In the genomic region with DNA sequence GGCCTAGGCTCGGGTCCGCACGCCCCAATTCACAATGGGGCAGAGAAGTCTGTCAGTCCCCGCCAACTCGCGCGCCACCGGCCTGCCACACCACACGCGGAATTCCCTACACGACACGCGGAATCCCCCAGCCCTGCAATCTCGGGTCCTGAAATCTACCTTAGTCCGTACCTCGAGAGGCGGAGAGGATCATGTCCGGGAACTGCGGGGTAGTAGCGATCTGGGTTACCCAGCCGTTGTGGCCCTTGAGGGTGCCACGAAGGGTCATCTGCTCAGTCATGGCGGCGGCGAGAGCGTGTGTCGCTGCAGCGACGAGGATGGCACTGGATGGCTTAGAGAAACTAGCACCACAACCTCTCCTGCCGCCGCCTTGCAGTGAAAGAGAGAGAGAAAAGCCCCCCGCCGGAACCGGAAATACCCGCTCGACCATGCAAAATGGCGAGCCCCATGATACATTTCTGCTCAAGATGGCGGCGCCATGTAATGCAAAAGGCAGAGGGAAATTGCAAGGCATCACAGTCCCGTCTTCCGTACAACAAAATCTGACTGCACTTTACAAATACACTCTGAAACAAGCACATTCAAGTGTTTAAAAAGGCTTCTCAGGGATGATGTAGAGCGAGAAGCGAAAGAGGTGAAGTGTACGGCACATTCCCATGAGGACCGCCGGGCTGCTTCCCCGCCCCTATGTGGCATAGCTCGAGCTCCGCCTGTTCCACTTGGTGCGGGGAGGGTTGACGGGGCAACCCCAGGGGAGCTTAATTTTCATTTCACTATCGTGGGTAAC, we compare ENCODE assay signal across 1 cellular context.
A peak's percentile ranks its signal among the peaks of the same experiment; 100 is the strongest.
TF ChIP-seq lines count a peak whose summit lies in the region.

Gene RACK1 (minus strand): TSS at position 386 of the 787 bp plus-strand sequence. CDS start 106 bp downstream, at position 280.

TF ChIP-seq in HepG2, 621 proteins besides CTCF, POLR2A, EP300 and RAD21 (continued from another document and continues in another):
- TF ChIP-seq, protein P1, sequence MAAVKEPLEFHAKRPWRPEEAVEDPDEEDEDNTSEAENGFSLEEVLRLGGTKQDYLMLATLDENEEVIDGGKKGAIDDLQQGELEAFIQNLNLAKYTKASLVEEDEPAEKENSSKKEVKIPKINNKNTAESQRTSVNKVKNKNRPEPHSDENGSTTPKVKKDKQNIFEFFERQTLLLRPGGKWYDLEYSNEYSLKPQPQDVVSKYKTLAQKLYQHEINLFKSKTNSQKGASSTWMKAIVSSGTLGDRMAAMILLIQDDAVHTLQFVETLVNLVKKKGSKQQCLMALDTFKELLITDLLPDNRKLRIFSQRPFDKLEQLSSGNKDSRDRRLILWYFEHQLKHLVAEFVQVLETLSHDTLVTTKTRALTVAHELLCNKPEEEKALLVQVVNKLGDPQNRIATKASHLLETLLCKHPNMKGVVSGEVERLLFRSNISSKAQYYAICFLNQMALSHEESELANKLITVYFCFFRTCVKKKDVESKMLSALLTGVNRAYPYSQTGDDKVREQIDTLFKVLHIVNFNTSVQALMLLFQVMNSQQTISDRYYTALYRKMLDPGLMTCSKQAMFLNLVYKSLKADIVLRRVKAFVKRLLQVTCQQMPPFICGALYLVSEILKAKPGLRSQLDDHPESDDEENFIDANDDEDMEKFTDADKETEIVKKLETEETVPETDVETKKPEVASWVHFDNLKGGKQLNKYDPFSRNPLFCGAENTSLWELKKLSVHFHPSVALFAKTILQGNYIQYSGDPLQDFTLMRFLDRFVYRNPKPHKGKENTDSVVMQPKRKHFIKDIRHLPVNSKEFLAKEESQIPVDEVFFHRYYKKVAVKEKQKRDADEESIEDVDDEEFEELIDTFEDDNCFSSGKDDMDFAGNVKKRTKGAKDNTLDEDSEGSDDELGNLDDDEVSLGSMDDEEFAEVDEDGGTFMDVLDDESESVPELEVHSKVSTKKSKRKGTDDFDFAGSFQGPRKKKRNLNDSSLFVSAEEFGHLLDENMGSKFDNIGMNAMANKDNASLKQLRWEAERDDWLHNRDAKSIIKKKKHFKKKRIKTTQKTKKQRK (IDR thresholded peaks at IDR 0.05; ENCODE audit: low read length) = no peak
- no peak for TF ChIP-seq ZUFSP (CRISPR knock-in tag; IDR thresholded peaks at IDR 0.05; ENCODE audit: borderline replicate concordance)
- TF ChIP-seq SRSF1 (optimal IDR thresholded peaks at IDR 0.05; ENCODE audit: low read depth, low read length) = peak; percentile 64
- 0 out of 2 replicates have a peak, but pooled peaks have one; percentile 56 for TF ChIP-seq KAT7 (CRISPR knock-in tag; IDR thresholded peaks at IDR 0.05; ENCODE audit: borderline replicate concordance)
- TF ChIP-seq ZNF225 (CRISPR knock-in tag; IDR thresholded peaks at IDR 0.05) = peak; percentile 78; the same call in 1 of the 2 replicates
- no peak; the same call in 1 of the 2 replicates for TF ChIP-seq ZNF788 (CRISPR knock-in tag; IDR thresholded peaks at IDR 0.05; ENCODE audit: borderline replicate concordance)
- TF ChIP-seq, protein P2, sequence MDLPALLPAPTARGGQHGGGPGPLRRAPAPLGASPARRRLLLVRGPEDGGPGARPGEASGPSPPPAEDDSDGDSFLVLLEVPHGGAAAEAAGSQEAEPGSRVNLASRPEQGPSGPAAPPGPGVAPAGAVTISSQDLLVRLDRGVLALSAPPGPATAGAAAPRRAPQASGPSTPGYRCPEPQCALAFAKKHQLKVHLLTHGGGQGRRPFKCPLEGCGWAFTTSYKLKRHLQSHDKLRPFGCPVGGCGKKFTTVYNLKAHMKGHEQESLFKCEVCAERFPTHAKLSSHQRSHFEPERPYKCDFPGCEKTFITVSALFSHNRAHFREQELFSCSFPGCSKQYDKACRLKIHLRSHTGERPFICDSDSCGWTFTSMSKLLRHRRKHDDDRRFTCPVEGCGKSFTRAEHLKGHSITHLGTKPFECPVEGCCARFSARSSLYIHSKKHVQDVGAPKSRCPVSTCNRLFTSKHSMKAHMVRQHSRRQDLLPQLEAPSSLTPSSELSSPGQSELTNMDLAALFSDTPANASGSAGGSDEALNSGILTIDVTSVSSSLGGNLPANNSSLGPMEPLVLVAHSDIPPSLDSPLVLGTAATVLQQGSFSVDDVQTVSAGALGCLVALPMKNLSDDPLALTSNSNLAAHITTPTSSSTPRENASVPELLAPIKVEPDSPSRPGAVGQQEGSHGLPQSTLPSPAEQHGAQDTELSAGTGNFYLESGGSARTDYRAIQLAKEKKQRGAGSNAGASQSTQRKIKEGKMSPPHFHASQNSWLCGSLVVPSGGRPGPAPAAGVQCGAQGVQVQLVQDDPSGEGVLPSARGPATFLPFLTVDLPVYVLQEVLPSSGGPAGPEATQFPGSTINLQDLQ (CRISPR knock-in tag; IDR thresholded peaks at IDR 0.05) = peak; percentile 78
- TF ChIP-seq MTA1 (CRISPR knock-in tag; IDR thresholded peaks at IDR 0.05; ENCODE audit: borderline replicate concordance) = no peak; the same call in 1 of the 2 replicates
- TF ChIP-seq ZNF704 (CRISPR knock-in tag; IDR thresholded peaks at IDR 0.05; ENCODE audit: borderline replicate concordance) = no peak
- TF ChIP-seq KLF6 (CRISPR knock-in tag; IDR thresholded peaks at IDR 0.05) = peak; percentile 41; the same call in 1 of the 2 replicates
- no peak for TF ChIP-seq HMG20B (CRISPR knock-in tag; conservative IDR thresholded peaks at IDR 0.05)
- 0 out of 2 replicates have a peak, but pooled peaks have one; percentile 29 for TF ChIP-seq MED13 (CRISPR knock-in tag; IDR thresholded peaks at IDR 0.05)
- no peak for TF ChIP-seq RELA (CRISPR knock-in tag; IDR thresholded peaks at IDR 0.05)
- no peak for TF ChIP-seq PCBP1 (IDR thresholded peaks at IDR 0.05; ENCODE audit: borderline replicate concordance, low read depth, low read length)
- peak; percentile 77 for TF ChIP-seq SALL1 (CRISPR knock-in tag; IDR thresholded peaks at IDR 0.05)
- peak; percentile 70 for TF ChIP-seq GATAD1 (CRISPR knock-in tag; IDR thresholded peaks at IDR 0.05)
- peak; percentile 83 for TF ChIP-seq THAP11 (CRISPR knock-in tag; IDR thresholded peaks at IDR 0.05)
- TF ChIP-seq, protein P3, sequence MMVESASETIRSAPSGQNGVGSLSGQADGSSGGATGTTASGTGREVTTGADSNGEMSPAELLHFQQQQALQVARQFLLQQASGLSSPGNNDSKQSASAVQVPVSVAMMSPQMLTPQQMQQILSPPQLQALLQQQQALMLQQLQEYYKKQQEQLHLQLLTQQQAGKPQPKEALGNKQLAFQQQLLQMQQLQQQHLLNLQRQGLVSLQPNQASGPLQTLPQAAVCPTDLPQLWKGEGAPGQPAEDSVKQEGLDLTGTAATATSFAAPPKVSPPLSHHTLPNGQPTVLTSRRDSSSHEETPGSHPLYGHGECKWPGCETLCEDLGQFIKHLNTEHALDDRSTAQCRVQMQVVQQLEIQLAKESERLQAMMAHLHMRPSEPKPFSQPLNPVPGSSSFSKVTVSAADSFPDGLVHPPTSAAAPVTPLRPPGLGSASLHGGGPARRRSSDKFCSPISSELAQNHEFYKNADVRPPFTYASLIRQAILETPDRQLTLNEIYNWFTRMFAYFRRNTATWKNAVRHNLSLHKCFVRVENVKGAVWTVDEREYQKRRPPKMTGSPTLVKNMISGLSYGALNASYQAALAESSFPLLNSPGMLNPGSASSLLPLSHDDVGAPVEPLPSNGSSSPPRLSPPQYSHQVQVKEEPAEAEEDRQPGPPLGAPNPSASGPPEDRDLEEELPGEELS (CRISPR knock-in tag; IDR thresholded peaks at IDR 0.05) = no peak
- no peak for TF ChIP-seq CBX2 (IDR thresholded peaks at IDR 0.05; ENCODE audit: low read depth, low read length)
- no peak for TF ChIP-seq CBX2 (CRISPR knock-in tag; IDR thresholded peaks at IDR 0.05; ENCODE audit: low read depth)
- TF ChIP-seq, protein P4, sequence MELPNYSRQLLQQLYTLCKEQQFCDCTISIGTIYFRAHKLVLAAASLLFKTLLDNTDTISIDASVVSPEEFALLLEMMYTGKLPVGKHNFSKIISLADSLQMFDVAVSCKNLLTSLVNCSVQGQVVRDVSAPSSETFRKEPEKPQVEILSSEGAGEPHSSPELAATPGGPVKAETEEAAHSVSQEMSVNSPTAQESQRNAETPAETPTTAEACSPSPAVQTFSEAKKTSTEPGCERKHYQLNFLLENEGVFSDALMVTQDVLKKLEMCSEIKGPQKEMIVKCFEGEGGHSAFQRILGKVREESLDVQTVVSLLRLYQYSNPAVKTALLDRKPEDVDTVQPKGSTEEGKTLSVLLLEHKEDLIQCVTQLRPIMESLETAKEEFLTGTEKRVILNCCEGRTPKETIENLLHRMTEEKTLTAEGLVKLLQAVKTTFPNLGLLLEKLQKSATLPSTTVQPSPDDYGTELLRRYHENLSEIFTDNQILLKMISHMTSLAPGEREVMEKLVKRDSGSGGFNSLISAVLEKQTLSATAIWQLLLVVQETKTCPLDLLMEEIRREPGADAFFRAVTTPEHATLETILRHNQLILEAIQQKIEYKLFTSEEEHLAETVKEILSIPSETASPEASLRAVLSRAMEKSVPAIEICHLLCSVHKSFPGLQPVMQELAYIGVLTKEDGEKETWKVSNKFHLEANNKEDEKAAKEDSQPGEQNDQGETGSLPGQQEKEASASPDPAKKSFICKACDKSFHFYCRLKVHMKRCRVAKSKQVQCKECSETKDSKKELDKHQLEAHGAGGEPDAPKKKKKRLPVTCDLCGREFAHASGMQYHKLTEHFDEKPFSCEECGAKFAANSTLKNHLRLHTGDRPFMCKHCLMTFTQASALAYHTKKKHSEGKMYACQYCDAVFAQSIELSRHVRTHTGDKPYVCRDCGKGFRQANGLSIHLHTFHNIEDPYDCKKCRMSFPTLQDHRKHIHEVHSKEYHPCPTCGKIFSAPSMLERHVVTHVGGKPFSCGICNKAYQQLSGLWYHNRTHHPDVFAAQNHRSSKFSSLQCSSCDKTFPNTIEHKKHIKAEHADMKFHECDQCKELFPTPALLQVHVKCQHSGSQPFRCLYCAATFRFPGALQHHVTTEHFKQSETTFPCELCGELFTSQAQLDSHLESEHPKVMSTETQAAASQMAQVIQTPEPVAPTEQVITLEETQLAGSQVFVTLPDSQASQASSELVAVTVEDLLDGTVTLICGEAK (IDR thresholded peaks at IDR 0.05) = peak; percentile 67; the same call in 1 of the 2 replicates
- TF ChIP-seq, protein P4 (CRISPR knock-in tag; IDR thresholded peaks at IDR 0.05) = peak; percentile 69; the same call in 1 of the 2 replicates
- TF ChIP-seq, protein P5, sequence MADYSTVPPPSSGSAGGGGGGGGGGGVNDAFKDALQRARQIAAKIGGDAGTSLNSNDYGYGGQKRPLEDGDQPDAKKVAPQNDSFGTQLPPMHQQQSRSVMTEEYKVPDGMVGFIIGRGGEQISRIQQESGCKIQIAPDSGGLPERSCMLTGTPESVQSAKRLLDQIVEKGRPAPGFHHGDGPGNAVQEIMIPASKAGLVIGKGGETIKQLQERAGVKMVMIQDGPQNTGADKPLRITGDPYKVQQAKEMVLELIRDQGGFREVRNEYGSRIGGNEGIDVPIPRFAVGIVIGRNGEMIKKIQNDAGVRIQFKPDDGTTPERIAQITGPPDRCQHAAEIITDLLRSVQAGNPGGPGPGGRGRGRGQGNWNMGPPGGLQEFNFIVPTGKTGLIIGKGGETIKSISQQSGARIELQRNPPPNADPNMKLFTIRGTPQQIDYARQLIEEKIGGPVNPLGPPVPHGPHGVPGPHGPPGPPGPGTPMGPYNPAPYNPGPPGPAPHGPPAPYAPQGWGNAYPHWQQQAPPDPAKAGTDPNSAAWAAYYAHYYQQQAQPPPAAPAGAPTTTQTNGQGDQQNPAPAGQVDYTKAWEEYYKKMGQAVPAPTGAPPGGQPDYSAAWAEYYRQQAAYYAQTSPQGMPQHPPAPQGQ (CRISPR knock-in tag; IDR thresholded peaks at IDR 0.05; ENCODE audit: borderline replicate concordance) = no peak
- TF ChIP-seq HNF4G (IDR thresholded peaks at IDR 0.05; ENCODE audit: borderline replicate concordance, low read depth, low read length) = no peak
- TF ChIP-seq HNF4G (CRISPR knock-in tag; IDR thresholded peaks at IDR 0.05; ENCODE audit: borderline replicate concordance, low read depth) = no peak
- no peak for TF ChIP-seq FOXJ3 (CRISPR knock-in tag; IDR thresholded peaks at IDR 0.05; ENCODE audit: borderline replicate concordance)
- no peak; the same call in 1 of the 2 replicates for TF ChIP-seq JUNB (CRISPR knock-in tag; IDR thresholded peaks at IDR 0.05; ENCODE audit: borderline replicate concordance)
- peak; percentile 83; the same call in 1 of the 2 replicates for TF ChIP-seq NR2C2 (CRISPR knock-in tag; IDR thresholded peaks at IDR 0.05; ENCODE audit: borderline replicate concordance)
